In genomic region chr17:42304187-42305030, GRCh38 we compare ENCODE assay signal across 1 cellular context.
A peak's percentile ranks its signal among the peaks of the same experiment; 100 is the strongest.
TF ChIP-seq lines count a peak whose summit lies in the region.

No MANE protein-coding gene starts in this region.

TF ChIP-seq in K562, 482 proteins besides CTCF, POLR2A, EP300 and RAD21:
- TF ChIP-seq CHCHD3 (CRISPR knock-in tag; IDR thresholded peaks at IDR 0.05) = no peak
- peak; percentile 75 for TF ChIP-seq RBFOX2 (IDR thresholded peaks at IDR 0.05; ENCODE audit: low read depth, low read length)
- TF ChIP-seq ZBTB7A (IDR thresholded peaks at IDR 0.05; ENCODE audit: borderline replicate concordance, control insufficient read depth, low read depth, low read length) = peak; percentile 38; the same call in 1 of the 2 replicates
- TF ChIP-seq RBBP5 (IDR thresholded peaks at IDR 0.05; ENCODE audit: borderline replicate concordance, insufficient read depth, low read length, poor library complexity, severe bottlenecking) = no peak
- peak; percentile 76 for TF ChIP-seq POLR2G (IDR thresholded peaks at IDR 0.05; ENCODE audit: low read depth, low read length)
- no peak for TF ChIP-seq KHSRP (IDR thresholded peaks at IDR 0.05)
- no peak for TF ChIP-seq CHAMP1 (IDR thresholded peaks at IDR 0.05)
- TF ChIP-seq NR4A1 (CRISPR knock-in tag; IDR thresholded peaks at IDR 0.05) = no peak
- TF ChIP-seq NR4A1 (tag; IDR thresholded peaks at IDR 0.05) = no peak
- no peak for TF ChIP-seq BCLAF1 (IDR thresholded peaks at IDR 0.05; ENCODE audit: borderline replicate concordance in 1 of 2, control insufficient read depth in 1 of 2, low read depth in 2 of 2, low read length in 1 of 2)
- no peak for TF ChIP-seq ZNF707 (CRISPR knock-in tag; conservative IDR thresholded peaks at IDR 0.05)
- TF ChIP-seq RBM22 (IDR thresholded peaks at IDR 0.05; ENCODE audit: low read depth, low read length, poor library complexity, severe bottlenecking) = peak; percentile 83
- TF ChIP-seq ZNF274 (IDR thresholded peaks at IDR 0.05; ENCODE audit: borderline replicate concordance, low read depth, low read length) = no peak
